Comparison of ENCODE assay signal across 9 cellular contexts in the genomic region with DNA sequence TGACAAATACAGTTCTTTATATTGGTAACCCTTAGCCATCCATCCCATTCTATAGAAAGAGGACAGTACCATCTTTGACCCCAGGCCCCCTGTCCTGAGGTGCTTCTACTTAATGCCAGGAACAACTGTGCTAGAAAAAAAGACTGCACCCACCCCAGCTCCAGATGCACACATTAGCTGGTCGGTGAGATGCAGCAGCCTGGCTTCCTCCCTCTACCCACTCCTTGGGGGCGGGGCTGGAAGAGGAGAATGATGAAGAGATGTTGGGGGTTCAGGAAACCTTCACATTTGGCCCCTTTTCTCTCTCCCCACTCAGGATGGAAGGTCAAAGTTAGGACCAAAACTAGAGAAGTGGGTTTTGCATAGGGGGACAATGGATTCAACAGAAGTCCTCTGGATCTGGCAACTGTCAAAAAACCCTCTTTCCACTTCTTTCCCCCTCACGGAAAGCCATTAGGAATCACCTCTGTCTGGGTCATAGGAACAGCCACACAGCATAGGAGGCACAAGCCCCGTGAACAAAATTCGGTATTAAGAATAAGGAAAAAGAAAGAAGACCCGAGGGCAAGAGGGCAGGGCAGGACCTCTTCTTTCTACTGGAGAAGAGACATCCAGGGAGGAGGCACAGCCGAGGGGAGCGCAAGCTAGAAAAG. TPM values are rescaled to one million over a fixed set of nuclear protein-coding genes. Genes with fewer than 3 reads are reported as not detected.
DNase-seq lines count a peak whose midpoint lies in the region; ATAC-seq, FAIRE-seq and TF ChIP-seq lines count a peak whose summit lies in the region.
"Had no signal": no experiment of that assay in that cellular context is flagged by ENCODE, and none has a peak within 500 bp of the region (broad histone marks: within the 10 kb centered on the region; RNA-seq: fewer than 3 reads in every experiment).

No MANE protein-coding gene starts in this region.

- peak; percentile 49 for DNase-seq in DMS53 (lab: John Stamatoyannopoulos, UW)
- no peak for DNase-seq in DMS53 treated with DMSO at 0.1 percent for 48 hours (lab: John Stamatoyannopoulos, UW; ENCODE audit: unreplicated experiment)
- no peak for DNase-seq in SK-N-MC (ENCODE audit: low read depth, low spot score)
- no peak for DNase-seq in esophagus squamous epithelium (lab: John Stamatoyannopoulos, UW)
- no peak for DNase-seq in gastrocnemius medialis
- no peak for DNase-seq in ecto neural progenitor cell (ENCODE audit: low spot score)
- no peak for DNase-seq in frontal cortex (ENCODE audit: low spot score in 2 of 2)

- H3K27me3 ChIP-seq in esophagus squamous epithelium (peaks cover 0 to 44% (median 2%) of the 10 kb centered on the region in 4 donors), gastrocnemius medialis (peaks cover 33 to 51% (median 35%) of the 10 kb centered on the region in 3 donors)

- peak overlapping the region; percentile 78 for H3K4me3 ChIP-seq in SK-N-MC
- H3K4me3 ChIP-seq in esophagus squamous epithelium: peak overlapping the region; percentile 30 to 72 (median 46)
- peak overlapping the region; percentile 37 to 83 (median 55) for H3K4me3 ChIP-seq in gastrocnemius medialis

- TF ChIP-seq CTCF in esophagus squamous epithelium (IDR thresholded peaks at IDR 0.05) (no peak), gastrocnemius medialis (IDR thresholded peaks at IDR 0.05 in 4 of 5, conservative IDR thresholded peaks at IDR 0.05 in 1 of 5) (no peak)

- intact Hi-C loops in esophagus squamous epithelium (cut with DNase I): no loop called here
- intact Hi-C loops in gastrocnemius medialis (cut with DNase I; ENCODE audit: low total_unique reads): no loop called here

- ATAC-seq in gastrocnemius medialis: no peak
- no peak for ATAC-seq in GM21526 (IDR thresholded peaks at IDR 0.05; ENCODE audit: low FRiP score, unreplicated experiment)

- H3K27ac ChIP-seq in SK-N-MC (no peak overlapping the region), esophagus squamous epithelium (peak overlapping the region in 1 of 4 donors; percentile 49), gastrocnemius medialis (no peak overlapping the region)

- H3K36me3 ChIP-seq in SK-N-MC (ENCODE audit: insufficient read depth, low read length): no peaks in the 10 kb centered on the region
- H3K36me3 ChIP-seq in esophagus squamous epithelium: no peaks in the 10 kb centered on the region
- H3K36me3 ChIP-seq in gastrocnemius medialis: no peaks in the 10 kb centered on the region

- FAIRE-seq in frontal cortex (lab: Jason Lieb, UNC): no peak
- FAIRE-seq: A204.1 had no signal

- TF ChIP-seq POLR2A in esophagus squamous epithelium (IDR thresholded peaks at IDR 0.05) (no peak), gastrocnemius medialis (IDR thresholded peaks at IDR 0.05) (no peak)

- H3K4me1 ChIP-seq in esophagus squamous epithelium: peaks cover 13 to 20% (median 17%) of the 10 kb centered on the region in 3 donors
- peaks cover 10 to 12% of the 10 kb centered on the region in 2 donors for H3K4me1 ChIP-seq in gastrocnemius medialis

- WGBS in esophagus squamous epithelium, 2 donors: 13 to 17% methylated on average over 6 to 8 of the region's 8 CpGs

- in situ Hi-C loops in gastrocnemius medialis (cut with MboI; ENCODE audit: low sequenced_read_pairs in 4 of 4): loop anchor here in 2 of 4 donors (25.0 kb wide), 1 partner anchor 484 kb away; no protein-coding TSS in a partner anchor

- peak overlapping the region; percentile 22 for H3K9ac ChIP-seq in SK-N-MC (ENCODE audit: insufficient read length)

- H3K9me3 ChIP-seq in SK-N-MC (ENCODE audit: low read depth, low read length) (no peaks in the 10 kb centered on the region), esophagus squamous epithelium (no peaks in the 10 kb centered on the region), gastrocnemius medialis (no peaks in the 10 kb centered on the region)

RNA-seq across cellular contexts. Expression of a gene that starts 0.8 kb away (rescaled TPM):
- total RNA-seq in esophagus squamous epithelium (1 to 10 TPM in 2 of 4 donors, under 1 TPM in 2; 0.66 to 1.4 (median 1.0) TPM), gastrocnemius medialis (1 to 10 TPM in 2 of 4 donors, under 1 TPM in 1, not detected in 1; 0.10 to 3.4 (median 1.1) TPM), frontal cortex (24.9 TPM)

RNA-seq across cellular contexts. Expression of a gene that starts 38.8 kb away (rescaled TPM):
- total RNA-seq in esophagus squamous epithelium (10 to 100 TPM; 41.7 to 73.2 (median 57.6) TPM), gastrocnemius medialis (10 to 100 TPM; 29.4 to 45.3 (median 40.1) TPM), frontal cortex (65.2 TPM)
